11 cellular contexts compared by ENCODE assay signal in the genomic region with DNA sequence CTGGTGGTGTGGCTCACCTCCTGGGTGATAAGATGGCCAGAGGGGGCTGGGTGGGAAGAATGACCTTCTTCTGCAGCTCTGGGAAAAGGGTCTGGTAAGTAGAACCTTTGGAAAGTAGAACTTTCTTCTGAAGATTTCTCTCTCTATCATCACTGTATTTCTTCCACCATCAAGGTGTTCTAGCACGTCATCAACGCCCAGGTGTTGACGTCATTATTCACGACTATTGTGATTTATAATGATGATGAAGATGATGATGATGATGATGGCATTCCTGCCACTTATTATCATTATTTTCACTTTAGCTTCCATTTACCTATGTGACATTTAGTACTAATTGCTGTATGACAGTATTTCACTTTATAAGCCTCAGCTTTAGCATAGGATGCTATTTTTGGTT.
"Had no signal": no experiment of that assay in that cellular context is flagged by ENCODE, and none has a peak within 500 bp of the region (broad histone marks: within the 10 kb centered on the region; RNA-seq: fewer than 3 reads in every experiment).

No MANE protein-coding gene starts in this region.

- H3K9me3 ChIP-seq: HAP-1 had no signal

- H3K27ac ChIP-seq: GM23248 had no signal

- H3K9ac ChIP-seq: GM23248 had no signal

- H3K4me3 ChIP-seq: GM23248, GM23338, HAP-1 had no signal

- H3K4me2 ChIP-seq: GM23338 had no signal

- FAIRE-seq: H1, H54 had no signal

- H3K4me1 ChIP-seq: HAP-1 had no signal

- ATAC-seq: GM23338, HCT116 had no signal

- H2AFZ ChIP-seq: GM23248, GM23338 had no signal

- DNase-seq: GM23248, GOT3, H7, H9, HCEC 1CT, HFFc6 had no signal

- H3K36me3 ChIP-seq: HAP-1 had no signal
